12 cellular contexts compared by ENCODE assay signal in genomic region chrX:149916745-149917392, GRCh38. TPM values are rescaled to one million over a fixed set of nuclear protein-coding genes. Genes with fewer than 3 reads are reported as not detected.
DNase-seq lines count a peak whose midpoint lies in the region; ATAC-seq, FAIRE-seq and TF ChIP-seq lines count a peak whose summit lies in the region.
"Had no signal": no experiment of that assay in that cellular context is flagged by ENCODE, and none has a peak within 500 bp of the region (broad histone marks: within the 10 kb centered on the region; RNA-seq: fewer than 3 reads in every experiment).

No MANE protein-coding gene starts in this region.

- H3K4me2 ChIP-seq in K562 (ENCODE audit: insufficient read depth, low read length): no peak overlapping the region

- no peak overlapping the region for H3K4me3 ChIP-seq in K562
- H3K4me3 ChIP-seq: left ventricle myocardium inferior, psoas muscle, uterus had no signal

- H2AFZ ChIP-seq in K562 (ENCODE audit: low read depth, low read length): no peak overlapping the region

- no peaks in the 10 kb centered on the region for H3K9me1 ChIP-seq in K562 (ENCODE audit: control insufficient read depth, insufficient read depth, low read length)

- intact Hi-C loops in K562 (cut with micrococcal nuclease): no loop called here

- TF ChIP-seq EP300 in K562 (IDR thresholded peaks at IDR 0.05; ENCODE audit: low read length): no peak

- H3K36me3 ChIP-seq in K562 (ENCODE audit: control insufficient read depth, insufficient read depth, low read length): no peaks in the 10 kb centered on the region
- H3K36me3 ChIP-seq: left ventricle myocardium inferior, uterus had no signal

- H3K9ac ChIP-seq in K562 (ENCODE audit: insufficient read depth in 1 of 2, low read depth in 2 of 2, low read length in 2 of 2): no peak overlapping the region

- no peak for DNase-seq in GM18507 (ENCODE audit: extremely low spot score, insufficient read length, low read depth)
- DNase-seq in K562 (ENCODE audit: extremely low read depth in 1 of 4, low spot score in 3 of 4): peak in 1 of 4 experiments; percentile 19
- DNase-seq in GM19240 (ENCODE audit: insufficient read length, low spot score): no peak
- no peak for DNase-seq in NCI-H1694 (lab: John Stamatoyannopoulos, UW)
- DNase-seq in COLO829 (ENCODE audit: low spot score): no peak
- DNase-seq: left ventricle myocardium inferior, psoas muscle, uterus had no signal

- FAIRE-seq in GM18507 (lab: Jason Lieb, UNC): peak; percentile 50
- no peak for FAIRE-seq in K562 (lab: Jason Lieb, UNC)
- FAIRE-seq: HTR-8/SVneo had no signal

- H4K20me1 ChIP-seq in K562 (replicated peaks; ENCODE audit: control insufficient read depth, insufficient read depth, low read length): no peaks in the 10 kb centered on the region

- no peaks in the 10 kb centered on the region; a peak in 1 of 5 replicates for H3K4me1 ChIP-seq in K562 (replicated peaks in 1 of 2; ENCODE audit: control insufficient read depth in 2 of 2, insufficient read depth in 2 of 2, low read length in 2 of 2)
- H3K4me1 ChIP-seq: left ventricle myocardium inferior, psoas muscle, uterus had no signal

- in situ Hi-C loops in K562 (cut with MboI): no loop called here

- no peak for TF ChIP-seq CTCF in K562 (IDR thresholded peaks at IDR 0.05 in 2 of 3, conservative IDR thresholded peaks at IDR 0.05 in 1 of 3; ENCODE audit: insufficient read depth in 2 of 3, low read depth in 1 of 3, low read length in 3 of 3)

- no TSS peak for BruUV-seq in K562 (replicated peaks; lab: Mats Ljungman, UMichigan)

- CTCF ChIA-PET in K562 (lab: Yijun Ruan, JAX; ENCODE audit: low intra/inter-chr PET ratio): no interaction called here

- ATAC-seq in GM21381 (IDR thresholded peaks at IDR 0.05; ENCODE audit: unreplicated experiment): peak; percentile 69
- peak; percentile 78 for ATAC-seq in HG03342 (IDR thresholded peaks at IDR 0.05; ENCODE audit: unreplicated experiment)
- ATAC-seq in K562: peak; percentile 62
- ATAC-seq in GM19324 (IDR thresholded peaks at IDR 0.05; ENCODE audit: low FRiP score, unreplicated experiment): no peak
- ATAC-seq: psoas muscle had no signal

- TF ChIP-seq POLR2A in K562 (conservative IDR thresholded peaks at IDR 0.05): no peak

- H3K27ac ChIP-seq in K562 (ENCODE audit: extremely low read depth, low read depth, low read length): no peak overlapping the region
- H3K27ac ChIP-seq: left ventricle myocardium inferior, psoas muscle, uterus had no signal

- POLR2A ChIA-PET in K562 (lab: Yijun Ruan, JAX): interaction anchor here (0.7 kb wide), 1 partner anchor 919 kb away, joined by 3 read pairs; no protein-coding TSS in a partner anchor

- H3K79me2 ChIP-seq in K562 (ENCODE audit: control insufficient read depth, insufficient read depth, low read length): no peaks in the 10 kb centered on the region

- H3K9me3 ChIP-seq in K562 (replicated peaks; ENCODE audit: control insufficient read depth, insufficient read depth, low read depth, low read length): no peaks in the 10 kb centered on the region
- H3K9me3 ChIP-seq: psoas muscle, uterus had no signal

- WGBS in K562 (ENCODE audit: insufficient coverage, low coverage, missing lambda C conversion rate): 40% methylated on average over 3 of the region's 3 CpGs

- no peak for TF ChIP-seq RAD21 in K562 (CRISPR knock-in tag; conservative IDR thresholded peaks at IDR 0.05 in 1 of 2, IDR thresholded peaks at IDR 0.05 in 1 of 2)

- H3K27me3 ChIP-seq in K562 (ENCODE audit: control insufficient read depth in 2 of 2, insufficient read depth in 2 of 2, low read length in 2 of 2): no peaks in the 10 kb centered on the region
- H3K27me3 ChIP-seq: uterus had no signal

TF ChIP-seq in K562, 482 proteins besides CTCF, POLR2A, EP300 and RAD21:
- TF ChIP-seq RCOR1 (IDR thresholded peaks at IDR 0.05; ENCODE audit: borderline replicate concordance in 1 of 2, low read depth in 2 of 2, low read length in 2 of 2) (0 out of 4 replicates have a peak, but pooled peaks of 1 of the 2 experiments have one; percentile 27), STAT5B (CRISPR knock-in tag; IDR thresholded peaks at IDR 0.05) (no peak), CBFA2T3 (IDR thresholded peaks at IDR 0.05) (peak; percentile 24; the same call in 1 of the 2 replicates), KDM1A (IDR thresholded peaks at IDR 0.05) (peak in 1 of 2 experiments; percentile 22; a peak in 2 of 4 replicates)

RNA-seq across cellular contexts. Expression of gene HSFX4, which starts 12.5 kb away (rescaled TPM):
- total RNA-seq in K562 (2011; cell fraction: chromatin; rRNA removed; ENCODE audit: low replicate concordance): not detected in 2 replicates
- not detected in 2 replicates for total RNA-seq in K562 (2011; cell fraction: nucleolus; rRNA removed)
- total RNA-seq in K562 (2011; cell fraction: nucleoplasm; rRNA removed): not detected in 2 replicates
- 0.14 TPM in 1 of 2 replicates, not detected in the other for total RNA-seq in K562 (2014; rRNA removed)
- not detected in 2 replicates for total RNA-seq in K562 (2014; rRNA removed; fragmentation: Illumina TruSeq; extraction: Trizol)
- not detected in 2 replicates for total RNA-seq in K562 (2015; rRNA removed; fragmentation: Illumina TruSeq; extraction: Trizol)
- not detected in 2 replicates for total RNA-seq in K562 (2021)
- polyA plus RNA-seq in K562 (2011; rRNA removed): not detected in 2 replicates
- polyA plus RNA-seq in K562 (2011; cell fraction: cytosol; rRNA removed): not detected in 2 replicates
- polyA plus RNA-seq in K562 (2011; cell fraction: nucleus; rRNA removed): not detected in 2 replicates
- polyA plus RNA-seq in K562 (2012): 0.20 TPM in 1 of 2 replicates, not detected in the other
- not detected in 2 replicates for polyA plus RNA-seq in K562 (2014; fragmentation: Illumina TruSeq; extraction: Trizol)
- polyA plus RNA-seq in K562 (2014; fragmentation: Nextera tagmentation; extraction: Ambion mirVana): under 1 TPM; 0.10 to 0.24 TPM
- polyA plus RNA-seq in K562 (2014; rRNA removed): not detected in 2 replicates
- not detected in 2 replicates for polyA minus RNA-seq in K562 (2011; rRNA and poly(A)+ RNA removed)
- polyA minus RNA-seq in K562 (2011; cell fraction: cytosol; rRNA and poly(A)+ RNA removed): not detected in 2 replicates
- not detected in 2 replicates for polyA minus RNA-seq in K562 (2011; cell fraction: nucleus; rRNA and poly(A)+ RNA removed)
- total RNA-seq: left ventricle myocardium inferior, psoas muscle, uterus had no signal

RNA-seq across cellular contexts. Expression of gene EOLA2, which starts 21.4 kb away (rescaled TPM):
- total RNA-seq in K562 (2011; cell fraction: chromatin; rRNA removed; ENCODE audit: low replicate concordance): 49.7 and 65.0 TPM in 2 replicates
- 36.7 and 39.9 TPM in 2 replicates for total RNA-seq in K562 (2011; cell fraction: nucleolus; rRNA removed)
- 38.2 and 44.3 TPM in 2 replicates for total RNA-seq in K562 (2011; cell fraction: nucleoplasm; rRNA removed)
- total RNA-seq in K562 (2014; rRNA removed) (47.0 and 48.8 TPM in 2 replicates), K562 (2014; rRNA removed; fragmentation: Illumina TruSeq; extraction: Trizol) (22.4 and 27.7 TPM in 2 replicates), K562 (2015; rRNA removed; fragmentation: Illumina TruSeq; extraction: Trizol) (27.6 and 29.1 TPM in 2 replicates), K562 (2021) (47.7 and 51.5 TPM in 2 replicates)
- polyA plus RNA-seq in K562 (2011; rRNA removed) (50.8 and 61.5 TPM in 2 replicates), K562 (2014; fragmentation: Illumina TruSeq; extraction: Trizol) (44.3 and 48.8 TPM in 2 replicates), K562 (2014; fragmentation: Nextera tagmentation; extraction: Ambion mirVana) (10 to 100 TPM; 33.7 to 44.1 TPM), K562 (2014; rRNA removed) (52.2 and 52.9 TPM in 2 replicates)
- 44.4 and 46.6 TPM in 2 replicates for polyA plus RNA-seq in K562 (2011; cell fraction: cytosol; rRNA removed)
- 76.3 and 80.6 TPM in 2 replicates for polyA plus RNA-seq in K562 (2011; cell fraction: nucleus; rRNA removed)
- polyA plus RNA-seq in K562 (2012): 42.9 and 43.6 TPM in 2 replicates
- polyA minus RNA-seq in K562 (2011; rRNA and poly(A)+ RNA removed): 22.3 and 26.6 TPM in 2 replicates
- 19.7 and 22.8 TPM in 2 replicates for polyA minus RNA-seq in K562 (2011; cell fraction: cytosol; rRNA and poly(A)+ RNA removed)
- 22.7 and 23.0 TPM in 2 replicates for polyA minus RNA-seq in K562 (2011; cell fraction: nucleus; rRNA and poly(A)+ RNA removed)

RNA-seq across cellular contexts. Expression of gene MAGEA8, which starts 35.9 kb away (rescaled TPM):
- 0.81 and 0.99 TPM in 2 replicates for total RNA-seq in K562 (2011; cell fraction: chromatin; rRNA removed; ENCODE audit: low replicate concordance)
- total RNA-seq in K562 (2011; cell fraction: nucleolus; rRNA removed): 1.0 and 1.2 TPM in 2 replicates
- 1.1 and 2.4 TPM in 2 replicates for total RNA-seq in K562 (2011; cell fraction: nucleoplasm; rRNA removed)
- total RNA-seq in K562 (2014; rRNA removed): 1.5 and 1.8 TPM in 2 replicates
- 1.5 and 1.9 TPM in 2 replicates for total RNA-seq in K562 (2014; rRNA removed; fragmentation: Illumina TruSeq; extraction: Trizol)
- total RNA-seq in K562 (2015; rRNA removed; fragmentation: Illumina TruSeq; extraction: Trizol): 1.3 and 1.8 TPM in 2 replicates
- 2.2 and 2.9 TPM in 2 replicates for total RNA-seq in K562 (2021)
- 1.3 and 4.6 TPM in 2 replicates for polyA plus RNA-seq in K562 (2011; rRNA removed)
- polyA plus RNA-seq in K562 (2011; cell fraction: cytosol; rRNA removed): 1.3 and 3.0 TPM in 2 replicates
- 0.45 and 1.7 TPM in 2 replicates for polyA plus RNA-seq in K562 (2011; cell fraction: nucleus; rRNA removed)
- 3.4 and 5.4 TPM in 2 replicates for polyA plus RNA-seq in K562 (2012)
- 2.2 and 2.4 TPM in 2 replicates for polyA plus RNA-seq in K562 (2014; fragmentation: Illumina TruSeq; extraction: Trizol)
- 1 to 10 TPM in 1 of 2 experiments, under 1 TPM in 1; 0.49 to 1.7 TPM for polyA plus RNA-seq in K562 (2014; fragmentation: Nextera tagmentation; extraction: Ambion mirVana)
- 2.1 and 2.5 TPM in 2 replicates for polyA plus RNA-seq in K562 (2014; rRNA removed)
- polyA minus RNA-seq in K562 (2011; rRNA and poly(A)+ RNA removed): 0.99 and 3.0 TPM in 2 replicates
- polyA minus RNA-seq in K562 (2011; cell fraction: cytosol; rRNA and poly(A)+ RNA removed): 1.0 TPM in 1 of 2 replicates, not detected in the other
- 0.40 and 0.44 TPM in 2 replicates for polyA minus RNA-seq in K562 (2011; cell fraction: nucleus; rRNA and poly(A)+ RNA removed)
- total RNA-seq: left ventricle myocardium inferior, psoas muscle, uterus had no signal
- polyA plus RNA-seq: psoas muscle had no signal
